Comparison of ENCODE assay signal across 8 cellular contexts in the genomic region with DNA sequence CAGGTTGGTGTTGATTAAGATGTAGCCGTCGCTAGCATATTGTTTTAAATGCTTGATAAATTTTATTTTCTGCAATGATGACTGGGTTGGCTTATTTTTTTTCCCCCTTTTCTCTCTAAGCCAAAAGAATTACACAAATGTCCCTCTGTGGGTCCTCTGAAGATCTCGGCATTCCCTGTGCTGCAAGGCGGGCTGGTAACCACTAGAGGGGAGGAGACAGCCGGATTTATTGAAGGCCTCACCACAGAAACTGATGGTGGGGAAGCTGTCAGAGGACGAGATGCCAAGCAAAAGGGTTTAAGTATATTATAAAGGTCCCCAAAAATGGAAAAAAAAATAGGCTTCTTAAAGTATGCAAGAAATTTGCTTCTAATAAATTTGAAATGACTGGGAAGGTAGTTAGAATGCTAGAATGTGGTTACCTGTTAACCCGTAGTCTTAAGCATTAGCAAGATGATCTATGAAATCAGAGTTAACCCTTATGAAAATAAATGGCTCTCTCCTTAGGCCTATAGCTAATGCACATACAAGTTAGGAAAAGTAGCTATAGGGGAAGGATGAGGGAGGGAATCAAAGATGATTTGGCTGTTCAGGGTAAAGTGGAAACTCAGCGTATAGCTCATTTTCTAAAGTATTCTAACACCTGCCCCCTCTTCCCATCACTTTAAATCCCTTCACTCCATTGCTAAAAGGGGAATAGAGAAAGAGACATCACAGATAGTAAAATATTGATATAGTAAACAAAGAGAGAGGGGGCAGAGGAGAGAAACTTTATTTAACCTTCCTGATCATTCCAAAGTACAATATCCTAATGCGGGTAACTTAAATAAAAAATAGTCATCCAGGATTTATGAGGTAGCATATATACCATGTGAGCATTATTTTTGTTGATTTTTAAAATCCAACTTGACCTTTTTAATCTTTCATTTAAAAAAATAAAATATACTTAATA.
DNase-seq lines count a peak whose midpoint lies in the region; ATAC-seq and TF ChIP-seq lines count a peak whose summit lies in the region.

No MANE protein-coding gene starts in this region.

- H3K27me3 Mint-ChIP-seq in natural killer cell treated with Interleukin-12 subunit alpha and Interleukin-12 subunit beta and Interleukin-15 and Interleukin-18, amount 100 ng/mL, for 72 hours: no peaks in the 10 kb centered on the region

- H3K27ac Mint-ChIP-seq in natural killer cell treated with Interleukin-12 subunit alpha and Interleukin-12 subunit beta and Interleukin-15 and Interleukin-18, amount 100 ng/mL, for 72 hours: no peak overlapping the region

- ATAC-seq in HG02610 (IDR thresholded peaks at IDR 0.05; ENCODE audit: unreplicated experiment) (peak; percentile 67), GM21576 (IDR thresholded peaks at IDR 0.05; ENCODE audit: unreplicated experiment) (no peak)
- no peak for ATAC-seq in natural killer cell treated with Interleukin-12 subunit alpha and Interleukin-12 subunit beta and Interleukin-15 and Interleukin-18, amount 100 ng/mL, for 72 hours

- H3K36me3 ChIP-seq in parathyroid adenoma (ENCODE audit: control insufficient read depth, insufficient read depth, low read length): no peaks in the 10 kb centered on the region

- H3K4me1 ChIP-seq in parathyroid adenoma: no peaks in the 10 kb centered on the region

- no peak overlapping the region for H3K4me2 ChIP-seq in parathyroid adenoma (ENCODE audit: low read length)

- H3K4me1 Mint-ChIP-seq in natural killer cell treated with Interleukin-12 subunit alpha and Interleukin-12 subunit beta and Interleukin-15 and Interleukin-18, amount 100 ng/mL, for 72 hours (ENCODE audit: low read depth in 2 of 2): no peaks in the 10 kb centered on the region

- no peaks in the 10 kb centered on the region for H3K79me2 ChIP-seq in parathyroid adenoma

- no peak overlapping the region for H2AFZ ChIP-seq in parathyroid adenoma

- no peaks in the 10 kb centered on the region for H3K27me3 ChIP-seq in parathyroid adenoma (ENCODE audit: control insufficient read depth, insufficient read depth, low read length)

- H3K27ac ChIP-seq in parathyroid adenoma: no peak overlapping the region

- H3K4me3 Mint-ChIP-seq in natural killer cell treated with Interleukin-12 subunit alpha and Interleukin-12 subunit beta and Interleukin-15 and Interleukin-18, amount 100 ng/mL, for 72 hours: no peak overlapping the region

- peaks cover 13% of the 10 kb centered on the region for H3K9me3 Mint-ChIP-seq in natural killer cell treated with Interleukin-12 subunit alpha and Interleukin-12 subunit beta and Interleukin-15 and Interleukin-18, amount 100 ng/mL, for 72 hours

- peak; percentile 68 for TF ChIP-seq CTCF in epithelial cell of esophagus (IDR thresholded peaks at IDR 0.05; ENCODE audit: insufficient read depth, low read depth, low read length, missing control alignments)
- peak; percentile 32 for TF ChIP-seq CTCF in parathyroid adenoma (IDR thresholded peaks at IDR 0.05)

- peak; percentile 60 for DNase-seq in Daoy (ENCODE audit: low read depth)
- peak; percentile 6 for DNase-seq in NCI-H774 (lab: John Stamatoyannopoulos, UW)
- DNase-seq in epithelial cell of esophagus (ENCODE audit: low read depth): peak; percentile 34
- DNase-seq in activated gamma-delta T cell treated with Interleukin-2 at 50 U/mL for 16 hours: no peak
- no peak for DNase-seq in natural killer cell treated with Interleukin-12 subunit alpha and Interleukin-12 subunit beta and Interleukin-15 and Interleukin-18, amount 100 ng/mL, for 72 hours (ENCODE audit: low spot score)

- no peaks in the 10 kb centered on the region for H3K9me3 ChIP-seq in parathyroid adenoma (ENCODE audit: control insufficient read depth, low read length)

- no peak overlapping the region for H3K9ac ChIP-seq in parathyroid adenoma

- H3K4me3 ChIP-seq in epithelial cell of esophagus (ENCODE audit: low read length): no peak overlapping the region
- H3K4me3 ChIP-seq in parathyroid adenoma (ENCODE audit: low read depth, low read length): no peak overlapping the region

- no peaks in the 10 kb centered on the region for H3K36me3 Mint-ChIP-seq in natural killer cell treated with Interleukin-12 subunit alpha and Interleukin-12 subunit beta and Interleukin-15 and Interleukin-18, amount 100 ng/mL, for 72 hours

Comparison
In these comparisons a context has a peak if more than half of its experiments do, and no peak if none do; other contexts are left out.
1. DNase-seq: peak in Daoy (single experiment), NCI-H774 (single experiment) and epithelial cell of esophagus (single experiment); none in activated gamma-delta T cell treated with Interleukin-2 at 50 U/mL for 16 hours (single experiment) and natural killer cell treated with Interleukin-12 subunit alpha and Interleukin-12 subunit beta and Interleukin-15 and Interleukin-18, amount 100 ng/mL, for 72 hours (single experiment).